In genomic region chr9:127318651-127319167, GRCh38 we compare ENCODE assay signal across 17 cellular contexts. TPM values are rescaled to one million over a fixed set of nuclear protein-coding genes. Genes with fewer than 3 reads are reported as not detected.
A peak's percentile ranks its signal among the peaks of the same experiment; 100 is the strongest.
DNase-seq lines count a peak whose midpoint lies in the region; ATAC-seq, FAIRE-seq and TF ChIP-seq lines count a peak whose summit lies in the region.
"Had no signal": no experiment of that assay in that cellular context is flagged by ENCODE, and none has a peak within 500 bp of the region (broad histone marks: within the 10 kb centered on the region; RNA-seq: fewer than 3 reads in every experiment).

No MANE protein-coding gene starts in this region.

- TF ChIP-seq CTCF in RWPE2 (IDR thresholded peaks at IDR 0.05; ENCODE audit: poor library complexity, severe bottlenecking) (no peak), fibroblast of pulmonary artery (IDR thresholded peaks at IDR 0.05; ENCODE audit: low read length, missing control alignments) (no peak), parathyroid adenoma (IDR thresholded peaks at IDR 0.05) (no peak), D721Med (IDR thresholded peaks at IDR 0.05; ENCODE audit: insufficient read depth, missing control alignments) (no peak)

- peaks cover 6% of the 10 kb centered on the region for H3K4me1 ChIP-seq in RWPE2 (ENCODE audit: insufficient read depth, poor library complexity, severe bottlenecking)
- H3K4me1 ChIP-seq in parathyroid adenoma, result peaks cover 9% of the 10 kb centered on the region

- H3K27me3 ChIP-seq in RWPE2 (ENCODE audit: insufficient read depth, poor library complexity, severe bottlenecking) (no peaks in the 10 kb centered on the region), parathyroid adenoma (ENCODE audit: control insufficient read depth, insufficient read depth, low read length) (no peaks in the 10 kb centered on the region)
- H3K27me3 ChIP-seq: thyroid gland had no signal

- no peaks in the 10 kb centered on the region for H3K79me2 ChIP-seq in parathyroid adenoma

- H3K9me3 ChIP-seq in RWPE2 (ENCODE audit: severe bottlenecking), result no peaks in the 10 kb centered on the region
- no peaks in the 10 kb centered on the region for H3K9me3 ChIP-seq in parathyroid adenoma (ENCODE audit: control insufficient read depth, low read length)
- H3K9me3 ChIP-seq: thyroid gland had no signal

- H3K9ac ChIP-seq in parathyroid adenoma, result no peak overlapping the region

- H3K27ac ChIP-seq in RWPE2 (ENCODE audit: poor library complexity, severe bottlenecking), result no peak overlapping the region
- H3K27ac ChIP-seq in parathyroid adenoma, result peak overlapping the region; percentile 15
- H3K27ac ChIP-seq: C4-2B, thyroid gland had no signal

- H3K36me3 ChIP-seq in RWPE2 (ENCODE audit: low read depth) (no peaks in the 10 kb centered on the region), parathyroid adenoma (ENCODE audit: control insufficient read depth, insufficient read depth, low read length) (no peaks in the 10 kb centered on the region)
- H3K36me3 ChIP-seq: thyroid gland had no signal

- DNase-seq in EL (peak; percentile 51), RWPE2 (ENCODE audit: low spot score) (no peak), fibroblast of pulmonary artery (ENCODE audit: low read depth) (peak; percentile 44), dermis blood vessel endothelial cell (no peak), D721Med (ENCODE audit: insufficient read length, low spot score) (no peak), SK-N-DZ (ENCODE audit: low spot score) (no peak)
- DNase-seq: activated T-cell treated with anti-CD3 and anti-CD28 coated beads, Interleukin-2, amount 50 U/mL, for 72 hours; caudate nucleus; Kasumi-1; NCI-H2227 treated with DMSO at 0.1 percent for 48 hours; retina; thyroid gland had no signal

- FAIRE-seq in D721Med (lab: Jason Lieb, UNC), result no peak

- H3K4me3 ChIP-seq in RWPE2 (ENCODE audit: severe bottlenecking) (no peak overlapping the region), fibroblast of pulmonary artery (replicated peaks; ENCODE audit: low read depth, low read length) (no peak overlapping the region), parathyroid adenoma (ENCODE audit: low read depth, low read length) (no peak overlapping the region)
- H3K4me3 ChIP-seq: thyroid gland had no signal

- no peak overlapping the region for H3K4me2 ChIP-seq in parathyroid adenoma (ENCODE audit: low read length)

- ATAC-seq in RWPE2 (ENCODE audit: low read depth) (0 out of 3 replicates have a peak, but pooled peaks have one; percentile 35), HG02623 (IDR thresholded peaks at IDR 0.05; ENCODE audit: unreplicated experiment) (no peak)
- ATAC-seq: activated CD4-positive, CD25-positive, alpha-beta regulatory T cell treated with anti-CD3 and anti-CD28 coated beads, Interleukin-2, amount 50 U/mL, for 24 hours; activated T-cell treated with anti-CD3 and anti-CD28 coated beads, Interleukin-2, amount 50 U/mL, for 72 hours; HCT116 had no signal

- no peak overlapping the region for H2AFZ ChIP-seq in parathyroid adenoma

RNA-seq across cellular contexts. Expression of gene GARNL3, which starts 54.1 kb away (rescaled TPM):
- total RNA-seq in dermis blood vessel endothelial cell, result 2.4 and 3.4 TPM in 2 replicates
- 7.3 and 21.4 TPM in 2 replicates for polyA plus RNA-seq in SK-N-DZ (2014; cell fraction: cytosol; rRNA removed)
- 65.7 and 138 TPM in 2 replicates for polyA plus RNA-seq in SK-N-DZ (2014; cell fraction: nucleus; rRNA removed)

Comparison
In these comparisons a context has a peak if more than half of its experiments do, and no peak if none do; other contexts are left out.
1. DNase-seq: peak in EL (single experiment) and fibroblast of pulmonary artery (single experiment); none in RWPE2 (single experiment), dermis blood vessel endothelial cell (single experiment), D721Med (single experiment) and SK-N-DZ (single experiment).